ENCODE assay signal across 13 cellular contexts in the genomic region with DNA sequence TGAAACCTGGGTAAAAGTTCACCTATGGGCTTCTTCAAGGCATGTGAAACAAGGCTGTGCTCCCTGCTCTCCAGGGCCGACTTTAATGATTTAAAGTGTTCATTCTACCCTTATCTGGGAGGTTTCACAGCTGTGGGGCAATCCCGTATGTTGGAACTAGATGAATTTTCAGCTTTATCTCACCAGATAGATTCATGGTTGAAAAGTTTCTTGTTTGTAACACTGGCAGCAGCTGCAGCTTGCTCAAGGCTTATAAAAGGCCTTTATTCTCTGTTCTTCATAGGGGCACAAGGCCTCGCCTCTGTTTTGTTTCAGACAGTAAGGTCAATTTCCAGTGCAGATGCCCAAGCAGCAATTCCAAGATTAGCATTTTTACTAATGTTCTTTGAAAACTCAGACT.
DNase-seq lines count a peak whose midpoint lies in the region; ATAC-seq and TF ChIP-seq lines count a peak whose summit lies in the region.
"Had no signal": no experiment of that assay in that cellular context is flagged by ENCODE, and none has a peak within 500 bp of the region (broad histone marks: within the 10 kb centered on the region; RNA-seq: fewer than 3 reads in every experiment).

No MANE protein-coding gene starts in this region.

- ATAC-seq in GM21786 (IDR thresholded peaks at IDR 0.05; ENCODE audit: unreplicated experiment): no peak
- ATAC-seq: T-cell had no signal

- peaks cover 2% of the 10 kb centered on the region for H3K9me3 Mint-ChIP-seq in activated naive CD8-positive, alpha-beta T cell treated with anti-CD3 and anti-CD28 coated beads for 36 hours

- peaks cover 21% of the 10 kb centered on the region for H3K36me3 Mint-ChIP-seq in activated naive CD8-positive, alpha-beta T cell treated with anti-CD3 and anti-CD28 coated beads for 36 hours

- H3K4me3 ChIP-seq in fibroblast of pulmonary artery (replicated peaks; ENCODE audit: low read depth, low read length) (no peak overlapping the region), skeletal muscle cell (ENCODE audit: low read depth, low read length) (no peak overlapping the region)
- H3K4me3 ChIP-seq: breast epithelium had no signal

- H3K27me3 Mint-ChIP-seq in activated naive CD8-positive, alpha-beta T cell treated with anti-CD3 and anti-CD28 coated beads for 36 hours: no peaks in the 10 kb centered on the region
- H3K27me3 Mint-ChIP-seq: activated B cell treated with CpG ODN at 0.5 μM for 24 hours, B cell, T-cell had no signal

- H3K27ac Mint-ChIP-seq in activated naive CD8-positive, alpha-beta T cell treated with anti-CD3 and anti-CD28 coated beads for 36 hours: no peak overlapping the region
- H3K27ac Mint-ChIP-seq: activated B cell treated with CpG ODN at 0.5 μM for 24 hours, B cell, T-cell had no signal

- no peaks in the 10 kb centered on the region for H3K4me1 Mint-ChIP-seq in activated naive CD8-positive, alpha-beta T cell treated with anti-CD3 and anti-CD28 coated beads for 36 hours
- H3K4me1 Mint-ChIP-seq: activated B cell treated with CpG ODN at 0.5 μM for 24 hours, B cell, T-cell had no signal

- no peak overlapping the region for H3K4me3 Mint-ChIP-seq in activated naive CD8-positive, alpha-beta T cell treated with anti-CD3 and anti-CD28 coated beads for 36 hours
- H3K4me3 Mint-ChIP-seq: activated B cell treated with CpG ODN at 0.5 μM for 24 hours, B cell, T-cell had no signal

- no peak for TF ChIP-seq CTCF in fibroblast of pulmonary artery (IDR thresholded peaks at IDR 0.05; ENCODE audit: low read length, missing control alignments)

- DNase-seq in amniotic epithelial cell (ENCODE audit: low read depth) (peak; percentile 92), fibroblast of pulmonary artery (ENCODE audit: low read depth) (peak; percentile 55), left kidney (ENCODE audit: low read depth, low spot score) (peak; percentile 19), skeletal muscle cell (ENCODE audit: low read depth) (peak; percentile 0), NCI-H1105 treated with DMSO at 0.1 percent for 48 hours (lab: John Stamatoyannopoulos, UW) (no peak), COR-L47 (lab: John Stamatoyannopoulos, UW) (no peak)
- DNase-seq in activated naive CD8-positive, alpha-beta T cell treated with anti-CD3 and anti-CD28 coated beads for 36 hours: no peak
- DNase-seq: activated B cell treated with CpG ODN at 0.5 μM for 24 hours, NCI-H1105, T-cell had no signal

Comparison
In these comparisons a context has a peak if more than half of its experiments do, and no peak if none do; other contexts are left out.
1. DNase-seq: peak in amniotic epithelial cell (single experiment), fibroblast of pulmonary artery (single experiment), left kidney (single experiment) and skeletal muscle cell (single experiment); none in activated naive CD8-positive, alpha-beta T cell treated with anti-CD3 and anti-CD28 coated beads for 36 hours (single experiment), NCI-H1105 treated with DMSO at 0.1 percent for 48 hours (single experiment) and COR-L47 (single experiment).